8 cellular contexts compared by ENCODE assay signal in genomic region chr6:31702819-31703716, GRCh38. TPM values are rescaled to one million over a fixed set of nuclear protein-coding genes. Genes with fewer than 3 reads are reported as not detected.
A peak's percentile ranks its signal among the peaks of the same experiment; 100 is the strongest.
DNase-seq lines count a peak whose midpoint lies in the region; ATAC-seq and TF ChIP-seq lines count a peak whose summit lies in the region.

TSS of gene ABHD16A (minus strand) at chr6:31703324. CDS start at chr6:31703281, 43 bp downstream.

- no peaks in the 10 kb centered on the region for H3K9me2 ChIP-seq in GM23338 (ENCODE audit: insufficient read depth)

- no peaks in the 10 kb centered on the region for H3K9me3 Mint-ChIP-seq in GM23338
- H3K9me3 Mint-ChIP-seq in activated T-helper 2 cell treated with anti-CD3 and anti-CD28 coated beads, Interferon-gamma antibody, Interleukin-2, Interleukin-4, amounts not matched to agents 10 μg/mL and 5 μg/mL and 100 μg/mL, durations not matched to agents 14 hours and 24 hours and 36 hours = no peaks in the 10 kb centered on the region
- H3K9me3 Mint-ChIP-seq in naive thymus-derived CD8-positive, alpha-beta T cell = no peaks in the 10 kb centered on the region

- intact Hi-C loops in activated T-helper 2 cell treated with anti-CD3 and anti-CD28 coated beads, Interferon-gamma antibody, Interleukin-2, Interleukin-4, amounts not matched to agents 10 μg/mL and 5 μg/mL and 100 μg/mL, durations not matched to agents 14 hours and 24 hours and 36 hours (cut with micrococcal nuclease) = loop anchor here (1.0 to 2.0 kb wide), 2 partner anchors 31 to 38 kb away; partner anchors contain the start of gene GPANK1

- H3K27me3 ChIP-seq in GM23338 (ENCODE audit: insufficient read depth) = no peaks in the 10 kb centered on the region
- no peaks in the 10 kb centered on the region for H3K27me3 ChIP-seq in RWPE2 (ENCODE audit: insufficient read depth, poor library complexity, severe bottlenecking)

- peaks cover 3% of the 10 kb centered on the region; the same call in 1 of the 2 replicates for H3F3A ChIP-seq in GM23338 (replicated peaks; ENCODE audit: low read depth)

- H3K36me3 ChIP-seq in GM23338 (ENCODE audit: insufficient read depth) (no peaks in the 10 kb centered on the region), RWPE2 (ENCODE audit: low read depth) (peaks cover 17% of the 10 kb centered on the region)

- H3K27ac ChIP-seq in GM23338 (ENCODE audit: low read depth) (peak within 1 kb of the TSS; percentile 89), RWPE2 (ENCODE audit: poor library complexity, severe bottlenecking) (peak within 1 kb of the TSS; percentile 53)

- peak within 1 kb of the TSS; percentile 86 for H3K4me2 ChIP-seq in GM23338

- H3K9me3 ChIP-seq in RWPE2 (ENCODE audit: severe bottlenecking) = no peaks in the 10 kb centered on the region

- peak within 1 kb of the TSS; percentile 95 for H3K27ac Mint-ChIP-seq in GM23338
- peak within 1 kb of the TSS; percentile 98 for H3K27ac Mint-ChIP-seq in activated T-helper 2 cell treated with anti-CD3 and anti-CD28 coated beads, Interferon-gamma antibody, Interleukin-2, Interleukin-4, amounts not matched to agents 10 μg/mL and 5 μg/mL and 100 μg/mL, durations not matched to agents 14 hours and 24 hours and 36 hours
- H3K27ac Mint-ChIP-seq in naive thymus-derived CD8-positive, alpha-beta T cell = peak within 1 kb of the TSS; percentile 91 to 99 (median 96)

- H3K4me1 Mint-ChIP-seq in GM23338 = peaks cover 10% of the 10 kb centered on the region
- H3K4me1 Mint-ChIP-seq in activated T-helper 2 cell treated with anti-CD3 and anti-CD28 coated beads, Interferon-gamma antibody, Interleukin-2, Interleukin-4, amounts not matched to agents 10 μg/mL and 5 μg/mL and 100 μg/mL, durations not matched to agents 14 hours and 24 hours and 36 hours (ENCODE audit: low read depth) = peaks cover 20% of the 10 kb centered on the region
- peaks cover 16 to 42% (median 32%) of the 10 kb centered on the region in 4 donors for H3K4me1 Mint-ChIP-seq in naive thymus-derived CD8-positive, alpha-beta T cell

- peaks cover 3% of the 10 kb centered on the region; the same call in 1 of the 2 replicates for H4K20me1 ChIP-seq in GM23338 (replicated peaks; ENCODE audit: insufficient read depth)

- ATAC-seq in GM23338 (peak; percentile 95), RWPE2 (ENCODE audit: low read depth) (peak; percentile 93)
- ATAC-seq in naive thymus-derived CD8-positive, alpha-beta T cell = peak; percentile 93 to 94

- H3K4me3 Mint-ChIP-seq in GM23338 = peak within 1 kb of the TSS; percentile 96
- peak within 1 kb of the TSS; percentile 99 for H3K4me3 Mint-ChIP-seq in activated T-helper 2 cell treated with anti-CD3 and anti-CD28 coated beads, Interferon-gamma antibody, Interleukin-2, Interleukin-4, amounts not matched to agents 10 μg/mL and 5 μg/mL and 100 μg/mL, durations not matched to agents 14 hours and 24 hours and 36 hours (ENCODE audit: low read depth)
- H3K4me3 Mint-ChIP-seq in naive thymus-derived CD8-positive, alpha-beta T cell = peak within 1 kb of the TSS; percentile 95 to 100 (median 98)

- H3K4me1 ChIP-seq in GM23338 (ENCODE audit: insufficient read depth) (peaks cover 5% of the 10 kb centered on the region; the same call in 1 of the 2 replicates), RWPE2 (ENCODE audit: insufficient read depth, poor library complexity, severe bottlenecking) (no peaks in the 10 kb centered on the region)

- peaks cover 11% of the 10 kb centered on the region for H3K27me3 Mint-ChIP-seq in GM23338 (ENCODE audit: insufficient read depth, low read depth, poor library complexity)
- H3K27me3 Mint-ChIP-seq in activated T-helper 2 cell treated with anti-CD3 and anti-CD28 coated beads, Interferon-gamma antibody, Interleukin-2, Interleukin-4, amounts not matched to agents 10 μg/mL and 5 μg/mL and 100 μg/mL, durations not matched to agents 14 hours and 24 hours and 36 hours (ENCODE audit: low read depth) = no peaks in the 10 kb centered on the region
- H3K27me3 Mint-ChIP-seq in naive thymus-derived CD8-positive, alpha-beta T cell = no peaks in the 10 kb centered on the region

- H3K36me3 Mint-ChIP-seq in GM23338 (ENCODE audit: low read depth) = peaks cover 4% of the 10 kb centered on the region; the same call in 2 of the 3 replicates
- H3K36me3 Mint-ChIP-seq in activated T-helper 2 cell treated with anti-CD3 and anti-CD28 coated beads, Interferon-gamma antibody, Interleukin-2, Interleukin-4, amounts not matched to agents 10 μg/mL and 5 μg/mL and 100 μg/mL, durations not matched to agents 14 hours and 24 hours and 36 hours (ENCODE audit: low read depth) = peaks cover 8% of the 10 kb centered on the region
- H3K36me3 Mint-ChIP-seq in naive thymus-derived CD8-positive, alpha-beta T cell = peaks cover 0 to 26% (median 3%) of the 10 kb centered on the region in 3 donors

- H3K4me3 ChIP-seq in GM23338 (peak within 1 kb of the TSS; percentile 80), RWPE2 (ENCODE audit: severe bottlenecking) (peak within 1 kb of the TSS; percentile 88), fibroblast of mammary gland (ENCODE audit: control insufficient read depth, low read depth, low read length) (peak within 1 kb of the TSS; percentile 94)

- peaks cover 14% of the 10 kb centered on the region for H3K79me2 ChIP-seq in GM23338 (replicated peaks; ENCODE audit: insufficient read depth)

- TF ChIP-seq CTCF in GM23338 (conservative IDR thresholded peaks at IDR 0.05; ENCODE audit: low read depth in 2 of 2) (no peak), RWPE2 (IDR thresholded peaks at IDR 0.05; ENCODE audit: poor library complexity, severe bottlenecking) (no peak), fibroblast of mammary gland (conservative IDR thresholded peaks at IDR 0.05; ENCODE audit: control insufficient read depth, insufficient read depth, low read depth, low read length) (no peak)

- POLR2A ChIA-PET in naive thymus-derived CD8-positive, alpha-beta T cell (lab: Charles Lee) = interaction anchor here (0.5 to 2.4 kb wide), 36 partner anchors 9 to 1269 kb away, joined by 3 to 22 read pairs (median 4); partner anchors contain the start of genes ATF6B, BAG6, C6orf47 and CSNK2B

- H2AFZ ChIP-seq in GM23338 = peak within 1 kb of the TSS; percentile 90

- DNase-seq in DMS79 (lab: John Stamatoyannopoulos, UW) (peak; percentile 94), GM23338 (ENCODE audit: low spot score) (peak; percentile 99), LoVo (ENCODE audit: low spot score) (peak; percentile 95), RWPE2 (ENCODE audit: low spot score) (peak; percentile 98), fibroblast of mammary gland (ENCODE audit: low read depth) (peak; percentile 98)
- DNase-seq in activated T-helper 2 cell treated with anti-CD3 and anti-CD28 coated beads, Interferon-gamma antibody, Interleukin-2, Interleukin-4, amounts not matched to agents 10 μg/mL and 5 μg/mL and 100 μg/mL, durations not matched to agents 14 hours and 24 hours and 36 hours (ENCODE audit: low spot score) = peak; percentile 96
- DNase-seq in naive thymus-derived CD8-positive, alpha-beta T cell = peak; percentile 93 to 99 (median 96)
- DNase-seq in stimulated activated naive CD4-positive, alpha-beta T cell (lab: John Stamatoyannopoulos, UW) = peak; percentile 88 to 96 (median 94)

RNA-seq across cellular contexts. Expression of gene ABHD16A, which starts in this region (rescaled TPM):
- total RNA-seq in GM23338 (2014; rRNA removed; shearing (Covaris generic)) = 29.7 and 37.0 TPM in 2 replicates
- 25.9 and 26.9 TPM in 2 replicates for polyA plus RNA-seq in GM23338 (2016; fragmentation: Nextera tagmentation; extraction: Ambion mirVana)
- total RNA-seq in activated T-helper 2 cell treated with anti-CD3 and anti-CD28 coated beads, Interferon-gamma antibody, Interleukin-2, Interleukin-4, amounts not matched to agents 10 μg/mL and 5 μg/mL and 100 μg/mL, durations not matched to agents 14 hours and 24 hours and 36 hours = 51.4 and 52.7 TPM in 2 replicates
- 10 to 100 TPM; 58.4 to 59.9 TPM for total RNA-seq in naive thymus-derived CD8-positive, alpha-beta T cell
- 10 to 100 TPM; 26.9 to 35.5 (median 34.1) TPM for polyA plus RNA-seq in naive thymus-derived CD8-positive, alpha-beta T cell

Comparison
In these comparisons a context has a peak if more than half of its experiments do, and no peak if none do; other contexts are left out.
1. Peak in every context shown above with its lines: DNase-seq, ATAC-seq, H3K4me3 ChIP-seq and H3K27ac ChIP-seq.